30 cellular contexts compared by ENCODE assay signal in the genomic region with DNA sequence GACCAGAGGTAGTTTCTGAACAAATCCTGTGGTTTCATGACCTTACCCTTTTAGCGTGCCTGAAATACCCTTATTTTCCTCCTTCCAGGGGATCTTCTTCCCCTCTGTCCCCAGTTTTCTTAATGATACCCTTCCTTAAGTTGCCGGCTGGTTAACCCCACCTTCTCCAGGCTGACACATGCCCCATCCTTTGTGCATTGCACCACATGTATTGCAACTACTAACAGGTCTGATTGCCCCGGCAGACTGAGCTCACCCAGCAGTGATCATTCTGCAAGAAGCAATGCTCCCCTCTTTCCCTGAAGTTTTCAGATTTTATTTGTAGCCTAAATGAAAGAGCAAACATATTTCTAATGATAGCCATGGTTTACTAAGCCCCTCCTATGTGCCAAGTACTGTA.
"Had no signal": no experiment of that assay in that cellular context is flagged by ENCODE, and none has a peak within 500 bp of the region (broad histone marks: within the 10 kb centered on the region; RNA-seq: fewer than 3 reads in every experiment).

No MANE protein-coding gene starts in this region.

- H3K27me3 Mint-ChIP-seq: activated CD4-positive, alpha-beta T cell treated with anti-CD3 and anti-CD28 coated beads for 36 hours; activated naive CD8-positive, alpha-beta T cell treated with anti-CD3 and anti-CD28 coated beads for 36 hours; stimulated activated naive B cell treated with anti-CD40 and anti-IgM and Interleukin-4, amounts not matched to agents 10 μg/mL and 1 μg/mL and 100 μg/mL, for 72 hours had no signal

- H3K4me1 Mint-ChIP-seq: activated CD4-positive, alpha-beta T cell treated with anti-CD3 and anti-CD28 coated beads for 36 hours had no signal

- H2AFZ ChIP-seq: parathyroid adenoma had no signal

- H3K4me3 ChIP-seq: adrenal gland, esophagus muscularis mucosa, heart left ventricle, right atrium auricular region, smooth muscle cell, stomach, thyroid gland, upper lobe of left lung, vagina had no signal

- H3K27ac ChIP-seq: adrenal gland, brain microvascular endothelial cell, esophagus muscularis mucosa, foreskin keratinocyte, heart left ventricle, parathyroid adenoma, right atrium auricular region, stomach, upper lobe of left lung, vagina had no signal

- H3K79me2 ChIP-seq: parathyroid adenoma had no signal

- H3K27me3 ChIP-seq: adrenal gland, brain microvascular endothelial cell, esophagus muscularis mucosa, foreskin keratinocyte, heart left ventricle, right atrium auricular region, stomach, thyroid gland, upper lobe of left lung, vagina had no signal

- ATAC-seq: activated CD4-positive, alpha-beta T cell treated with anti-CD3 and anti-CD28 coated beads for 36 hours; foreskin keratinocyte; heart left ventricle; left colon; stimulated activated naive B cell treated with anti-CD40 and anti-IgM and Interleukin-4, amounts not matched to agents 10 μg/mL and 1 μg/mL and 100 μg/mL, for 72 hours had no signal

- H3K36me3 Mint-ChIP-seq: activated naive CD8-positive, alpha-beta T cell treated with anti-CD3 and anti-CD28 coated beads for 36 hours had no signal

- H3K4me1 ChIP-seq: adrenal gland, esophagus muscularis mucosa, foreskin keratinocyte, parathyroid adenoma, right atrium auricular region, stomach, vagina had no signal

- H3K4me3 Mint-ChIP-seq: activated CD4-positive, alpha-beta T cell treated with anti-CD3 and anti-CD28 coated beads for 36 hours; activated naive CD4-positive, alpha-beta T cell treated with anti-CD3 and anti-CD28 coated beads for 36 hours; activated naive CD8-positive, alpha-beta T cell treated with anti-CD3 and anti-CD28 coated beads for 36 hours; activated T-helper 1 cell treated with anti-CD3 and anti-CD28 coated beads, Interleukin-12 subunit alpha, Interleukin-12 subunit beta, Interleukin-2, Interleukin-4 antibody, amounts not matched to agents 30 ng/mL and 10 ng/mL and 1 ng/mL, durations not matched to agents 14 hours and 24 hours and 36 hours; immature natural killer cell; nephron progenitor cell; stimulated activated naive B cell treated with anti-CD40 and anti-IgM and Interleukin-4, amounts not matched to agents 10 μg/mL and 1 μg/mL and 100 μg/mL, for 72 hours had no signal

- H3K27ac Mint-ChIP-seq: activated CD4-positive, alpha-beta T cell treated with anti-CD3 and anti-CD28 coated beads for 36 hours; activated naive CD4-positive, alpha-beta T cell treated with anti-CD3 and anti-CD28 coated beads for 36 hours; activated naive CD8-positive, alpha-beta T cell treated with anti-CD3 and anti-CD28 coated beads for 36 hours; activated T-helper 1 cell treated with anti-CD3 and anti-CD28 coated beads, Interleukin-12 subunit alpha, Interleukin-12 subunit beta, Interleukin-2, Interleukin-4 antibody, amounts not matched to agents 30 ng/mL and 10 ng/mL and 1 ng/mL, durations not matched to agents 14 hours and 24 hours and 36 hours; immature natural killer cell; nephron progenitor cell; stimulated activated naive B cell treated with anti-CD40 and anti-IgM and Interleukin-4, amounts not matched to agents 10 μg/mL and 1 μg/mL and 100 μg/mL, for 72 hours had no signal

- DNase-seq: activated CD4-positive, alpha-beta T cell treated with anti-CD3 and anti-CD28 coated beads for 36 hours; activated CD4-positive, alpha-beta T cell treated with anti-CD3 and anti-CD28 coated beads, Interleukin-2, amount 50 U/mL, for 4 hours; activated CD4-positive, CD25-positive, alpha-beta regulatory T cell; activated CD8-positive, alpha-beta memory T cell treated with anti-CD3 and anti-CD28 coated beads for 24 hours; activated effector memory CD4-positive, alpha-beta T cell treated with anti-CD3 and anti-CD28 coated beads, Interleukin-2, amount 50 U/mL, for 16 hours; activated naive CD4-positive, alpha-beta T cell treated with anti-CD3 and anti-CD28 coated beads for 36 hours; activated naive CD8-positive, alpha-beta T cell treated with anti-CD3 and anti-CD28 coated beads for 36 hours; activated T-cell treated with anti-CD3 and anti-CD28 coated beads, Interleukin-2, amount 50 U/mL, for 1 hour; adrenal gland; brain microvascular endothelial cell; foreskin keratinocyte; heart left ventricle; hypothalamus; immature natural killer cell; kidney; left colon; mammary epithelial cell; nephron progenitor cell; nucleus accumbens; stimulated activated CD4-positive, alpha-beta T cell treated with anti-CD3 and anti-CD28 coated beads, Interleukin-1b, Interleukin-23, amount 100 ng/mL, for 48 hours; stimulated activated naive B cell treated with anti-CD40 and anti-IgM and Interleukin-4, amounts not matched to agents 10 μg/mL and 1 μg/mL and 100 μg/mL, for 72 hours; stomach; thyroid gland; upper lobe of left lung had no signal

- H3K9me3 ChIP-seq: adrenal gland, right atrium auricular region, thyroid gland had no signal

- H3K36me3 ChIP-seq: adrenal gland, brain microvascular endothelial cell, heart left ventricle, right atrium auricular region, stomach, thyroid gland, vagina had no signal

- H3K4me2 ChIP-seq: smooth muscle cell had no signal
